15 cellular contexts compared by ENCODE assay signal in the genomic region with DNA sequence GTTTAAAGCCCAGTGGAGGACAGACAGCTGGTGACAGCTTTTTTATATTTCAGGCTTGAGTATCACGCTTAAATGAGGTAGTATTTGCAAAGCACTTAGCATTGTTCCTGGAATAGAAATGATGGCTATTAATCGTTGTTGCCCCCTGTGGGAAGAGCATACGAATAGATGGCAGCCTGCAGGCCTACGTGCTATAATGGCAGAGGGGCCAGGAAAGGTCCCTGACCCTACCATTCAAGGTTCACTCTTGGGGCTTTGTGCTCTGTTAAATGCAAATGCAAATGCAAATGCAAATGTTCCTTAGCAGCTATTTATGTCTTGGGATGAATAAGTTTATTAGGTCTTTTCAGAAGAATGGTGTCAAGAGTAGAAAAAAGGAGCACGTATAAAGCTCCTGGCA.
DNase-seq lines count a peak whose midpoint lies in the region; FAIRE-seq and TF ChIP-seq lines count a peak whose summit lies in the region.
"Had no signal": no experiment of that assay in that cellular context is flagged by ENCODE, and none has a peak within 500 bp of the region (broad histone marks: within the 10 kb centered on the region; RNA-seq: fewer than 3 reads in every experiment).

No MANE protein-coding gene starts in this region.

- no peak overlapping the region for H3K27ac ChIP-seq in HEK293 (ENCODE audit: extremely low read depth, low read depth, low read length)
- H3K27ac ChIP-seq in mesenchymal stem cell (ENCODE audit: low read length, poor library complexity, severe bottlenecking), result no peak overlapping the region
- peak overlapping the region in 1 of 2 experiments; percentile 56; a peak in 1 of 4 replicates for H3K27ac ChIP-seq in SK-N-SH (ENCODE audit: low read depth in 2 of 2, low read length in 1 of 2)
- H3K27ac ChIP-seq: skin epidermis, tibial nerve had no signal

- CTCF ChIA-PET in HEK293 (lab: Yijun Ruan, JAX) (no interaction called here), SK-N-SH (lab: Yijun Ruan, JAX) (interaction anchor here (1.5 kb wide), 1 partner anchor 221 kb away, joined by 5 read pairs; no protein-coding TSS in a partner anchor)

- peaks cover 49% of the 10 kb centered on the region for H3K4me1 Mint-ChIP-seq in neural crest cell
- H3K4me1 Mint-ChIP-seq: activated CD8-positive, alpha-beta memory T cell treated with anti-CD3 and anti-CD28 coated beads, Interleukin-2, amount 10 ng/mL, durations not matched to agents 7 days and 5 days had no signal

- DNase-seq in NCI-H2081 treated with DMSO at 0.1 percent for 48 hours (lab: John Stamatoyannopoulos, UW) (peak; percentile 68), NCI-H748 treated with DMSO at 0.1 percent for 48 hours (lab: John Stamatoyannopoulos, UW) (peak; percentile 93), neural crest cell (ENCODE audit: low read depth, low spot score) (peak; percentile 25), mesenchymal stem cell (no peak), SK-N-SH (no peak), RCC 7860 (ENCODE audit: low spot score) (no peak)
- DNase-seq: activated CD4-positive, CD25-positive, alpha-beta regulatory T cell treated with anti-CD3 and anti-CD28 coated beads, Interleukin-2, amount 50 U/mL, for 72 hours; activated CD8-positive, alpha-beta memory T cell treated with anti-CD3 and anti-CD28 coated beads, Interleukin-2, amount 10 ng/mL, durations not matched to agents 7 days and 5 days; activated effector memory CD4-positive, alpha-beta T cell treated with anti-CD3 and anti-CD28 coated beads, Interleukin-2, amount 50 U/mL, for 16 hours; posterior cingulate gyrus had no signal

- no peak for FAIRE-seq in RCC 7860 (lab: Jason Lieb, UNC)
- FAIRE-seq: frontal cortex, GM19239 had no signal

- H3K4me2 ChIP-seq in mesenchymal stem cell (ENCODE audit: low read length, poor library complexity, severe bottlenecking) (no peak overlapping the region), SK-N-SH (no peak overlapping the region)

- no peaks in the 10 kb centered on the region for H3K79me1 ChIP-seq in mesenchymal stem cell (replicated peaks; ENCODE audit: low read length, poor library complexity, severe bottlenecking)

- no peak overlapping the region for H2BK120ac ChIP-seq in mesenchymal stem cell (ENCODE audit: low read depth, low read length)

- H3K4me3 Mint-ChIP-seq in neural crest cell, result peak overlapping the region; percentile 45
- H3K4me3 Mint-ChIP-seq: activated CD8-positive, alpha-beta memory T cell treated with anti-CD3 and anti-CD28 coated beads, Interleukin-2, amount 10 ng/mL, durations not matched to agents 7 days and 5 days had no signal

- POLR2A ChIA-PET in HEK293 (lab: Yijun Ruan, JAX) (no interaction called here), SK-N-SH (lab: Yijun Ruan, JAX) (no interaction called here)

- WGBS in mesenchymal stem cell, result 52% methylated on average over 5 of the region's 5 CpGs
- WGBS in SK-N-SH (ENCODE audit: low lambda C conversion rate), result 78% methylated on average over 5 of the region's 5 CpGs

- TF ChIP-seq EP300 in SK-N-SH (IDR thresholded peaks at IDR 0.05; ENCODE audit: borderline replicate concordance in 1 of 2, low read depth in 1 of 2, low read length in 1 of 2), result no peak

- TF ChIP-seq RAD21 in SK-N-SH (IDR thresholded peaks at IDR 0.05; ENCODE audit: low read length), result no peak

- H3K27ac Mint-ChIP-seq in neural crest cell (ENCODE audit: unreplicated experiment), result peak overlapping the region; percentile 95
- H3K27ac Mint-ChIP-seq: activated CD8-positive, alpha-beta memory T cell treated with anti-CD3 and anti-CD28 coated beads, Interleukin-2, amount 10 ng/mL, durations not matched to agents 7 days and 5 days had no signal

- no peaks in the 10 kb centered on the region for H3K27me3 Mint-ChIP-seq in neural crest cell (ENCODE audit: low read depth)
- H3K27me3 Mint-ChIP-seq: activated CD8-positive, alpha-beta memory T cell treated with anti-CD3 and anti-CD28 coated beads, Interleukin-2, amount 10 ng/mL, durations not matched to agents 7 days and 5 days had no signal

- no peak overlapping the region for H3K18ac ChIP-seq in mesenchymal stem cell (ENCODE audit: low read depth in 1 of 2, low read length in 2 of 2)

- H2BK5ac ChIP-seq in mesenchymal stem cell (ENCODE audit: low read depth, low read length, poor library complexity, severe bottlenecking), result no peak overlapping the region

- H4K8ac ChIP-seq in mesenchymal stem cell (ENCODE audit: low read length), result no peak overlapping the region

- no peak overlapping the region for H3K4me3 ChIP-seq in HEK293 (ENCODE audit: low read depth, low read length)
- H3K4me3 ChIP-seq in mesenchymal stem cell (ENCODE audit: insufficient read depth in 1 of 2, low read depth in 1 of 2, low read length in 2 of 2), result no peak overlapping the region
- H3K4me3 ChIP-seq in SK-N-SH (ENCODE audit: low read depth in 2 of 2, low read length in 1 of 2), result no peak overlapping the region
- H3K4me3 ChIP-seq: skin epidermis, tibial nerve had no signal

- H2AK5ac ChIP-seq in mesenchymal stem cell (ENCODE audit: low read length, severe bottlenecking), result no peak overlapping the region

- no peak overlapping the region for H3K23ac ChIP-seq in mesenchymal stem cell (ENCODE audit: low read length in 2 of 2)

- H2AFZ ChIP-seq in mesenchymal stem cell (ENCODE audit: low read depth, low read length) (no peak overlapping the region), SK-N-SH (ENCODE audit: low read depth) (no peak overlapping the region)

- no peak overlapping the region for H3K4ac ChIP-seq in mesenchymal stem cell (ENCODE audit: low read depth in 1 of 2, low read length in 2 of 2)

- H3K9me3 ChIP-seq in HEK293 (ENCODE audit: control insufficient read depth, insufficient read depth, low read depth, low read length), result no peaks in the 10 kb centered on the region
- no peaks in the 10 kb centered on the region for H3K9me3 ChIP-seq in mesenchymal stem cell (ENCODE audit: control insufficient read depth, low read length)
- no peaks in the 10 kb centered on the region for H3K9me3 ChIP-seq in SK-N-SH
- H3K9me3 ChIP-seq: tibial nerve had no signal

- no peak for TF ChIP-seq CTCF in HEK293 (tag by site-specific recombination; IDR thresholded peaks at IDR 0.05)
- no peak for TF ChIP-seq CTCF in neural crest cell (conservative IDR thresholded peaks at IDR 0.05)
- no peak for TF ChIP-seq CTCF in SK-N-SH (IDR thresholded peaks at IDR 0.05)

- H4K20me1 ChIP-seq in SK-N-SH (ENCODE audit: insufficient read depth), result no peaks in the 10 kb centered on the region

- 0 out of 2 replicates have a peak, but pooled peaks cover 2% of the 10 kb centered on the region for H3K4me1 ChIP-seq in HEK293 (ENCODE audit: control insufficient read depth, insufficient read depth, low read length)
- no peaks in the 10 kb centered on the region for H3K4me1 ChIP-seq in mesenchymal stem cell (ENCODE audit: control insufficient read depth, insufficient read depth, low read depth, low read length)
- peaks cover 0 to 6% of the 10 kb centered on the region in 2 experiments; a peak in 1 of 4 replicates for H3K4me1 ChIP-seq in SK-N-SH (ENCODE audit: control insufficient read depth in 1 of 2, insufficient read depth in 2 of 2, low read depth in 1 of 2, low read length in 1 of 2)
- H3K4me1 ChIP-seq: tibial nerve had no signal

- H3F3A ChIP-seq in SK-N-SH (replicated peaks; ENCODE audit: insufficient read depth), result peaks cover 7% of the 10 kb centered on the region

- H3K27me3 ChIP-seq in mesenchymal stem cell (ENCODE audit: control insufficient read depth in 1 of 2, insufficient read depth in 1 of 2, low read length in 2 of 2), result no peaks in the 10 kb centered on the region
- H3K27me3 ChIP-seq in SK-N-SH (ENCODE audit: insufficient read depth), result no peaks in the 10 kb centered on the region
- H3K27me3 ChIP-seq: tibial nerve had no signal

- no peak overlapping the region for H2BK15ac ChIP-seq in mesenchymal stem cell (ENCODE audit: low read depth, poor library complexity, severe bottlenecking)

- no peak overlapping the region for H2BK12ac ChIP-seq in mesenchymal stem cell (ENCODE audit: low read length in 2 of 2)

- no peaks in the 10 kb centered on the region for H3K79me2 ChIP-seq in SK-N-SH (ENCODE audit: insufficient read depth)

- no peaks in the 10 kb centered on the region for H3K9me3 Mint-ChIP-seq in neural crest cell

- no peaks in the 10 kb centered on the region for H3K9me2 ChIP-seq in SK-N-SH

- no peak overlapping the region for H3K9ac ChIP-seq in mesenchymal stem cell (ENCODE audit: low read length)
- no peak overlapping the region for H3K9ac ChIP-seq in SK-N-SH

- H3K36me3 ChIP-seq in HEK293 (ENCODE audit: control insufficient read depth in 2 of 2, insufficient read depth in 1 of 2, low read length in 2 of 2), result no peaks in the 10 kb centered on the region
- no peaks in the 10 kb centered on the region for H3K36me3 ChIP-seq in mesenchymal stem cell (ENCODE audit: control insufficient read depth in 1 of 2, insufficient read depth in 2 of 2, low read depth in 1 of 2, low read length in 2 of 2)
- no peaks in the 10 kb centered on the region for H3K36me3 ChIP-seq in SK-N-SH (replicated peaks in 1 of 2; ENCODE audit: control insufficient read depth in 1 of 2, insufficient read depth in 2 of 2, low read length in 1 of 2)
- H3K36me3 ChIP-seq: tibial nerve had no signal

- no peak overlapping the region for H3K14ac ChIP-seq in mesenchymal stem cell (ENCODE audit: low read length in 2 of 2)

- peaks cover 2% of the 10 kb centered on the region for H3K36me3 Mint-ChIP-seq in neural crest cell (ENCODE audit: low read depth)

- H4K91ac ChIP-seq in mesenchymal stem cell (ENCODE audit: low read length), result no peak overlapping the region

TF ChIP-seq in HEK293, 187 proteins besides CTCF, POLR2A, EP300 and RAD21 (continues in another document):
- no peak for TF ChIP-seq ZNF174 (tag by site-specific recombination; IDR thresholded peaks at IDR 0.05)
- peak; percentile 58 for TF ChIP-seq ZNF664 (tag by site-specific recombination; IDR thresholded peaks at IDR 0.05)

TF ChIP-seq in SK-N-SH, 30 proteins besides CTCF, POLR2A, EP300 and RAD21 (continues in another document):
- TF ChIP-seq, protein P1, sequence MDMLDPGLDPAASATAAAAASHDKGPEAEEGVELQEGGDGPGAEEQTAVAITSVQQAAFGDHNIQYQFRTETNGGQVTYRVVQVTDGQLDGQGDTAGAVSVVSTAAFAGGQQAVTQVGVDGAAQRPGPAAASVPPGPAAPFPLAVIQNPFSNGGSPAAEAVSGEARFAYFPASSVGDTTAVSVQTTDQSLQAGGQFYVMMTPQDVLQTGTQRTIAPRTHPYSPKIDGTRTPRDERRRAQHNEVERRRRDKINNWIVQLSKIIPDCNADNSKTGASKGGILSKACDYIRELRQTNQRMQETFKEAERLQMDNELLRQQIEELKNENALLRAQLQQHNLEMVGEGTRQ (IDR thresholded peaks at IDR 0.05; ENCODE audit: borderline replicate concordance, low read depth, low read length), result no peak
- TF ChIP-seq SMC3 (IDR thresholded peaks at IDR 0.05; ENCODE audit: low read depth, low read length), result no peak
- TF ChIP-seq ELF1 (IDR thresholded peaks at IDR 0.05), result no peak
- TF ChIP-seq NFIC (IDR thresholded peaks at IDR 0.05; ENCODE audit: borderline replicate concordance), result no peak
- TF ChIP-seq TCF12 (IDR thresholded peaks at IDR 0.05), result no peak

Comparison
In these comparisons a context has a peak if more than half of its experiments do, and no peak if none do; other contexts are left out.
1. DNase-seq: peak in NCI-H2081 treated with DMSO at 0.1 percent for 48 hours (single experiment), NCI-H748 treated with DMSO at 0.1 percent for 48 hours (single experiment) and neural crest cell (single experiment); none in mesenchymal stem cell (single experiment), SK-N-SH (single experiment) and RCC 7860 (single experiment).